ENCODE assay signal across 1 cellular context in genomic region chr3:56778904-56779303, GRCh38.
TF ChIP-seq lines count a peak whose summit lies in the region.

No MANE protein-coding gene starts in this region.

TF ChIP-seq in GM12878, 131 proteins besides CTCF, POLR2A, EP300 and RAD21:
- no peak for TF ChIP-seq HDAC2 (IDR thresholded peaks at IDR 0.05)
- peak; percentile 79; the same call in 1 of the 3 replicates for TF ChIP-seq POU2F2 (IDR thresholded peaks at IDR 0.05; ENCODE audit: borderline replicate concordance, low read depth, low read length)
